Comparison of ENCODE assay signal across 9 cellular contexts in genomic region chr1:222009105-222009730, GRCh38.
DNase-seq lines count a peak whose midpoint lies in the region; ATAC-seq and TF ChIP-seq lines count a peak whose summit lies in the region.
"Had no signal": no experiment of that assay in that cellular context is flagged by ENCODE, and none has a peak within 500 bp of the region (broad histone marks: within the 10 kb centered on the region; RNA-seq: fewer than 3 reads in every experiment).

No MANE protein-coding gene starts in this region.

- no peak overlapping the region for H3K27ac Mint-ChIP-seq in CD8-positive, alpha-beta T cell
- H3K27ac Mint-ChIP-seq in activated naive CD4-positive, alpha-beta T cell treated with anti-CD3 and anti-CD28 coated beads, Interleukin-2, amount 10 ng/mL, durations not matched to agents 7 days and 5 days: no peak overlapping the region

- no peaks in the 10 kb centered on the region for H3K9me3 Mint-ChIP-seq in CD8-positive, alpha-beta T cell
- no peaks in the 10 kb centered on the region for H3K9me3 Mint-ChIP-seq in activated naive CD4-positive, alpha-beta T cell treated with anti-CD3 and anti-CD28 coated beads, Interleukin-2, amount 10 ng/mL, durations not matched to agents 7 days and 5 days

- no peaks in the 10 kb centered on the region for H3K4me1 ChIP-seq in CD8-positive, alpha-beta T cell (ENCODE audit: insufficient read depth, low read length)
- H3K4me1 ChIP-seq: SJSA1 had no signal

- no peaks in the 10 kb centered on the region for H3K27me3 ChIP-seq in CD8-positive, alpha-beta T cell (ENCODE audit: insufficient read depth, low read length)
- H3K27me3 ChIP-seq: SJSA1 had no signal

- intact Hi-C loops in CD8-positive, alpha-beta T cell (cut with DNase I, micrococcal nuclease): loop anchor here (1.0 to 10.0 kb wide), 6 partner anchors 446 to 1194 kb away; no protein-coding TSS in a partner anchor

- H3K36me3 Mint-ChIP-seq in CD8-positive, alpha-beta T cell: no peaks in the 10 kb centered on the region
- H3K36me3 Mint-ChIP-seq in activated naive CD4-positive, alpha-beta T cell treated with anti-CD3 and anti-CD28 coated beads, Interleukin-2, amount 10 ng/mL, durations not matched to agents 7 days and 5 days: no peaks in the 10 kb centered on the region

- no peaks in the 10 kb centered on the region for H3K9me3 ChIP-seq in CD8-positive, alpha-beta T cell (ENCODE audit: low read length)
- H3K9me3 ChIP-seq: SJSA1 had no signal

- H3K4me3 ChIP-seq in CD8-positive, alpha-beta T cell (ENCODE audit: low read depth, low read length): no peak overlapping the region
- H3K4me3 ChIP-seq: SJSA1 had no signal

- H3K27me3 Mint-ChIP-seq in CD8-positive, alpha-beta T cell (ENCODE audit: low read depth): no peaks in the 10 kb centered on the region
- H3K27me3 Mint-ChIP-seq in activated naive CD4-positive, alpha-beta T cell treated with anti-CD3 and anti-CD28 coated beads, Interleukin-2, amount 10 ng/mL, durations not matched to agents 7 days and 5 days: peaks cover 8% of the 10 kb centered on the region

- H3K4me3 Mint-ChIP-seq in CD8-positive, alpha-beta T cell: no peak overlapping the region
- no peak overlapping the region for H3K4me3 Mint-ChIP-seq in activated naive CD4-positive, alpha-beta T cell treated with anti-CD3 and anti-CD28 coated beads, Interleukin-2, amount 10 ng/mL, durations not matched to agents 7 days and 5 days

- H3K27ac ChIP-seq in CD8-positive, alpha-beta T cell (ENCODE audit: low read depth, low read length): no peak overlapping the region
- H3K27ac ChIP-seq: SJSA1 had no signal

- CTCF ChIA-PET in CD8-positive, alpha-beta T cell (lab: Charles Lee): interaction anchor here (0.6 to 3.0 kb wide), 11 partner anchors 8 to 555 kb away, joined by 3 to 22 read pairs (median 3); no protein-coding TSS in a partner anchor
- CTCF ChIA-PET in activated naive CD4-positive, alpha-beta T cell treated with anti-CD3 and anti-CD28 coated beads, Interleukin-2, amount 10 ng/mL, durations not matched to agents 7 days and 5 days (lab: Charles Lee): interaction anchor here (0.6 to 3.4 kb wide), 8 partner anchors 9 to 531 kb away, joined by 3 to 23 read pairs (median 4); partner anchors contain the start of gene DUSP10

- POLR2A ChIA-PET in CD8-positive, alpha-beta T cell (lab: Charles Lee): no interaction called here

- H3K36me3 ChIP-seq in CD8-positive, alpha-beta T cell (ENCODE audit: insufficient read depth, low read length): no peaks in the 10 kb centered on the region
- H3K36me3 ChIP-seq: SJSA1 had no signal

- ATAC-seq in CD8-positive, alpha-beta T cell: peak; percentile 57
- ATAC-seq in GM19372 (IDR thresholded peaks at IDR 0.05; ENCODE audit: low read depth, unreplicated experiment): peak; percentile 57
- ATAC-seq in HG03097 (IDR thresholded peaks at IDR 0.05; ENCODE audit: low FRiP score, unreplicated experiment): no peak
- ATAC-seq in HG03039 (IDR thresholded peaks at IDR 0.05; ENCODE audit: unreplicated experiment): no peak

- H3K4me1 Mint-ChIP-seq in CD8-positive, alpha-beta T cell (ENCODE audit: low read depth): no peaks in the 10 kb centered on the region
- peaks cover 4% of the 10 kb centered on the region for H3K4me1 Mint-ChIP-seq in activated naive CD4-positive, alpha-beta T cell treated with anti-CD3 and anti-CD28 coated beads, Interleukin-2, amount 10 ng/mL, durations not matched to agents 7 days and 5 days

- peak in 6 of 7 experiments; percentile 3 to 39 (median 12) for DNase-seq in CD8-positive, alpha-beta T cell
- peak; percentile 36 for DNase-seq in LoVo (ENCODE audit: low spot score)
- peak; percentile 48 for DNase-seq in activated naive CD4-positive, alpha-beta T cell treated with anti-CD3 and anti-CD28 coated beads, Interleukin-2, amount 10 ng/mL, durations not matched to agents 7 days and 5 days
- peak; percentile 45 for DNase-seq in kidney tubule cell (ENCODE audit: low spot score)
- DNase-seq in hypothalamus (lab: John Stamatoyannopoulos, UW): no peak

- peak; percentile 60 for TF ChIP-seq CTCF in CD8-positive, alpha-beta T cell (IDR thresholded peaks at IDR 0.05)

Comparison
In these comparisons a context has a peak if more than half of its experiments do, and no peak if none do; other contexts are left out.
1. ATAC-seq: peak in CD8-positive, alpha-beta T cell (single experiment) and GM19372 (single experiment); none in HG03097 (single experiment) and HG03039 (single experiment).
2. DNase-seq: peak in CD8-positive, alpha-beta T cell (6 of 7), LoVo (single experiment), activated naive CD4-positive, alpha-beta T cell treated with anti-CD3 and anti-CD28 coated beads, Interleukin-2, amount 10 ng/mL, durations not matched to agents 7 days and 5 days (single experiment) and kidney tubule cell (single experiment); none in hypothalamus (0 of 51).